7 cellular contexts compared by ENCODE assay signal in the genomic region with DNA sequence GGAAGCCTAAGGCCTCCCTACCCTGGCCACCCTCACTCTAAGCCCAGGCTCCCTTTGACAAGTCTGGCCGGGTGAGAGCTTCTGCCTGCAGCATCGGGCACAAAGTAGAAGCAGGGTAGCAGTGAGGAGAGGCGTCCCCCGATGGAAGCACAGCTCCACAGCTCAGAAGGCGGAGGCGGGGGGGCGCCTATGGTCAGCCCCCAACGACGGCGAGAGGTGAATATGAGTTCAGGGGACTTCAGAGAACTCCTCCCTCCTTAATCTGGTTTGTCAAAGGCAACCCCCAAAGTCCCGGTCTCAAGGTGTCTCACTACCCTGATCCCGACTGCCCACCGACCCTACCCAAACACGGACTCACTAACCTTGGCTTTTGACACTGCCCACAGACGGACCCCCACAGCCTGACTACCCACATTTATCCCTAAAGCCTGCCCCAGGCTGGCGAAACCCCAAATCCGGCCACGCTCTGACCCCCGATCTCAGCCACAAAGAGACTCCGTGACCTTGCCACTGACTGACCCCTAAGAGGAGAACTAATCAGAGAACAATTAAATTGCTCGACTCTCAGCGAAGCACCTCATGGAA. TPM values are rescaled to one million over a fixed set of nuclear protein-coding genes. Genes with fewer than 3 reads are reported as not detected.
DNase-seq lines count a peak whose midpoint lies in the region; ATAC-seq and TF ChIP-seq lines count a peak whose summit lies in the region.

No MANE protein-coding gene starts in this region.

- peak overlapping the region; percentile 79 for H3K27ac Mint-ChIP-seq in activated CD4-positive, alpha-beta memory T cell treated with anti-CD3 and anti-CD28 coated beads for 36 hours

- H3K27me3 Mint-ChIP-seq in activated CD4-positive, alpha-beta memory T cell treated with anti-CD3 and anti-CD28 coated beads for 36 hours: no peaks in the 10 kb centered on the region

- CTCF ChIA-PET in activated CD4-positive, alpha-beta memory T cell treated with anti-CD3 and anti-CD28 coated beads for 36 hours (lab: Charles Lee): interaction anchor here (1.0 to 23.7 kb wide), 13 partner anchors 9 to 138 kb away, joined by 3 to 913 read pairs (median 8); a partner anchor contains a TSS

- H3K4me3 ChIP-seq in HL-60 (replicated peaks; ENCODE audit: insufficient read depth, low read length): peak overlapping the region; percentile 41
- H3K4me3 ChIP-seq in iPS-11a (ENCODE audit: low read depth, low read length): peak overlapping the region; percentile 35

- no peak for ATAC-seq in stimulated activated naive CD8-positive, alpha-beta T cell treated with anti-CD3 and anti-CD28 coated beads, Interleukin-15, Interleukin-2, amounts not matched to agents 100 U/mL and 50 U/mL, for 24 hours
- ATAC-seq in GM18858 (IDR thresholded peaks at IDR 0.05; ENCODE audit: unreplicated experiment) (no peak), HG03095 (IDR thresholded peaks at IDR 0.05; ENCODE audit: unreplicated experiment) (no peak)

- no peaks in the 10 kb centered on the region for H3K9me3 Mint-ChIP-seq in activated CD4-positive, alpha-beta memory T cell treated with anti-CD3 and anti-CD28 coated beads for 36 hours

- H3K36me3 Mint-ChIP-seq in activated CD4-positive, alpha-beta memory T cell treated with anti-CD3 and anti-CD28 coated beads for 36 hours: peaks cover 13% of the 10 kb centered on the region

- no peak for DNase-seq in HL-60 (ENCODE audit: low read depth in 1 of 2, low spot score in 1 of 2)
- no peak for DNase-seq in activated CD4-positive, alpha-beta memory T cell treated with anti-CD3 and anti-CD28 coated beads for 36 hours
- peak; percentile 27 for DNase-seq in stimulated activated naive CD8-positive, alpha-beta T cell treated with anti-CD3 and anti-CD28 coated beads, Interleukin-15, Interleukin-2, amounts not matched to agents 100 U/mL and 50 U/mL, for 24 hours
- DNase-seq in germinal center (ENCODE audit: low spot score): no peak

- peaks cover 40% of the 10 kb centered on the region for H3K4me1 Mint-ChIP-seq in activated CD4-positive, alpha-beta memory T cell treated with anti-CD3 and anti-CD28 coated beads for 36 hours (ENCODE audit: low read depth)

- H3K27me3 ChIP-seq in HL-60 (ENCODE audit: insufficient read depth, poor library complexity, severe bottlenecking): peaks cover 63% of the 10 kb centered on the region

- no peak overlapping the region for H3K27ac ChIP-seq in HL-60 (replicated peaks)

- peak overlapping the region; percentile 80 for H3K4me3 Mint-ChIP-seq in activated CD4-positive, alpha-beta memory T cell treated with anti-CD3 and anti-CD28 coated beads for 36 hours

- intact Hi-C loops in activated CD4-positive, alpha-beta memory T cell treated with anti-CD3 and anti-CD28 coated beads for 36 hours (cut with micrococcal nuclease): no loop called here

- no peak for TF ChIP-seq CTCF in HL-60 (IDR thresholded peaks at IDR 0.05; ENCODE audit: insufficient read depth, low read length)

- POLR2A ChIA-PET in activated CD4-positive, alpha-beta memory T cell treated with anti-CD3 and anti-CD28 coated beads for 36 hours (lab: Charles Lee): interaction anchor here (0.7 to 2.2 kb wide), 3 partner anchors 23 to 83 kb away, joined by 5 to 10 read pairs (median 7); no protein-coding TSS in a partner anchor

RNA-seq across cellular contexts. Expression of a gene that starts 5.3 kb away (rescaled TPM):
- total RNA-seq in activated CD4-positive, alpha-beta memory T cell treated with anti-CD3 and anti-CD28 coated beads for 36 hours: 10 to 100 TPM; 35.9 to 36.2 TPM

RNA-seq across cellular contexts. Expression of a gene that starts 23.0 kb away (rescaled TPM):
- 10 to 100 TPM; 22.1 to 26.3 TPM for total RNA-seq in activated CD4-positive, alpha-beta memory T cell treated with anti-CD3 and anti-CD28 coated beads for 36 hours
